8 cellular contexts compared by ENCODE assay signal in the genomic region with DNA sequence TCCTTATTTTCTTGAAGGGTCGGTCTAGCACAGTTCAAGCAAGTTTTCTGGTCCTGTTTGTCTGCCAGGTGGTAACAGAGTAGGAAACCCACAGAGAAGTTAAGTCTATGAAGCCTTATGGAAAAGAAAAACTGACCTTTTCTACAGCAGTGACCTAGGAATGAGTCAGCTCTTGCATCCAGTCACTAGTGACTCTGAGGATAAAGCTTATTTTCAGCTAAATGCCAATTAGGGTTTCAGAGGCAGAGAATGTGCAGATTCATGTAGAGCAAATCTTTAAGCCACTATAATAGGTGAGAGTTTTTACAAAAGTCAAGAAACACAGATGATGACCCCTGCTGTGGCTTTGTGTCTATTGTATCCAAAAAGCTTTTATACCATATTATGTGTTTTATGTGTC.
DNase-seq lines count a peak whose midpoint lies in the region; ATAC-seq, FAIRE-seq and TF ChIP-seq lines count a peak whose summit lies in the region.
"Had no signal": no experiment of that assay in that cellular context is flagged by ENCODE, and none has a peak within 500 bp of the region (broad histone marks: within the 10 kb centered on the region; RNA-seq: fewer than 3 reads in every experiment).

No MANE protein-coding gene starts in this region.

- no peak for TF ChIP-seq CTCF in fibroblast of the aortic adventitia (IDR thresholded peaks at IDR 0.05; ENCODE audit: insufficient read depth, low read length)

- no peak overlapping the region for H3K4me3 Mint-ChIP-seq in stimulated activated effector memory CD8-positive, alpha-beta T cell treated with anti-CD3 and anti-CD28 coated beads, Interleukin-12 subunit alpha, Interleukin-12 subunit beta, amount 100 ng/mL, for 72 hours
- H3K4me3 Mint-ChIP-seq: natural killer cell had no signal

- no peaks in the 10 kb centered on the region for H3K27me3 ChIP-seq in HAP-1 (ENCODE audit: low read depth)

- in situ Hi-C loops in HAP-1 (cut with MboI; ENCODE audit: low sequenced_read_pairs), result no loop called here

- no peaks in the 10 kb centered on the region for H3K36me3 ChIP-seq in HAP-1 (replicated peaks)

- peak; percentile 70 for ATAC-seq in stimulated activated effector memory CD8-positive, alpha-beta T cell treated with anti-CD3 and anti-CD28 coated beads, Interleukin-12 subunit alpha, Interleukin-12 subunit beta, amount 100 ng/mL, for 72 hours
- no peak for ATAC-seq in GM18858 (IDR thresholded peaks at IDR 0.05; ENCODE audit: unreplicated experiment)
- ATAC-seq: natural killer cell had no signal

- DNase-seq in HAP-1 (ENCODE audit: low spot score in 2 of 2) (peak; percentile 48 to 76), RCC 7860 (ENCODE audit: low spot score) (peak; percentile 34), fibroblast of the aortic adventitia (ENCODE audit: low read depth) (peak; percentile 67), mucosa of gallbladder (ENCODE audit: low spot score) (no peak)
- DNase-seq in stimulated activated effector memory CD8-positive, alpha-beta T cell treated with anti-CD3 and anti-CD28 coated beads, Interleukin-12 subunit alpha, Interleukin-12 subunit beta, amount 100 ng/mL, for 72 hours (ENCODE audit: low spot score in 2 of 2), result no peak
- no peak for DNase-seq in stimulated activated CD4-positive, alpha-beta T cell treated with anti-CD3 and anti-CD28 coated beads, Interleukin-4, amount 100 ng/mL, for 4 hours
- DNase-seq: natural killer cell had no signal

- H3K9me3 ChIP-seq in HAP-1, result no peaks in the 10 kb centered on the region

- no peaks in the 10 kb centered on the region for H3K36me3 Mint-ChIP-seq in stimulated activated effector memory CD8-positive, alpha-beta T cell treated with anti-CD3 and anti-CD28 coated beads, Interleukin-12 subunit alpha, Interleukin-12 subunit beta, amount 100 ng/mL, for 72 hours
- H3K36me3 Mint-ChIP-seq: natural killer cell had no signal

- peaks cover 8% of the 10 kb centered on the region for H3K4me1 ChIP-seq in HAP-1

- H3K27ac Mint-ChIP-seq in stimulated activated effector memory CD8-positive, alpha-beta T cell treated with anti-CD3 and anti-CD28 coated beads, Interleukin-12 subunit alpha, Interleukin-12 subunit beta, amount 100 ng/mL, for 72 hours, result no peak overlapping the region
- H3K27ac Mint-ChIP-seq: natural killer cell had no signal

- H3K9me3 Mint-ChIP-seq in stimulated activated effector memory CD8-positive, alpha-beta T cell treated with anti-CD3 and anti-CD28 coated beads, Interleukin-12 subunit alpha, Interleukin-12 subunit beta, amount 100 ng/mL, for 72 hours, result no peaks in the 10 kb centered on the region
- H3K9me3 Mint-ChIP-seq: natural killer cell had no signal

- no peaks in the 10 kb centered on the region for H3K4me1 Mint-ChIP-seq in stimulated activated effector memory CD8-positive, alpha-beta T cell treated with anti-CD3 and anti-CD28 coated beads, Interleukin-12 subunit alpha, Interleukin-12 subunit beta, amount 100 ng/mL, for 72 hours

- H3K4me3 ChIP-seq in HAP-1, result no peak overlapping the region
- no peak overlapping the region for H3K4me3 ChIP-seq in fibroblast of the aortic adventitia (ENCODE audit: low read depth, low read length)

- peak; percentile 53 for FAIRE-seq in RCC 7860 (lab: Jason Lieb, UNC)

Comparison
In these comparisons a context has a peak if more than half of its experiments do, and no peak if none do; other contexts are left out.
1. DNase-seq: peak in HAP-1 (2 of 2), RCC 7860 (single experiment) and fibroblast of the aortic adventitia (single experiment); none in stimulated activated effector memory CD8-positive, alpha-beta T cell treated with anti-CD3 and anti-CD28 coated beads, Interleukin-12 subunit alpha, Interleukin-12 subunit beta, amount 100 ng/mL, for 72 hours (0 of 2), mucosa of gallbladder (single experiment) and stimulated activated CD4-positive, alpha-beta T cell treated with anti-CD3 and anti-CD28 coated beads, Interleukin-4, amount 100 ng/mL, for 4 hours (0 of 2).